1 cellular context compared by ENCODE assay signal in the genomic region with DNA sequence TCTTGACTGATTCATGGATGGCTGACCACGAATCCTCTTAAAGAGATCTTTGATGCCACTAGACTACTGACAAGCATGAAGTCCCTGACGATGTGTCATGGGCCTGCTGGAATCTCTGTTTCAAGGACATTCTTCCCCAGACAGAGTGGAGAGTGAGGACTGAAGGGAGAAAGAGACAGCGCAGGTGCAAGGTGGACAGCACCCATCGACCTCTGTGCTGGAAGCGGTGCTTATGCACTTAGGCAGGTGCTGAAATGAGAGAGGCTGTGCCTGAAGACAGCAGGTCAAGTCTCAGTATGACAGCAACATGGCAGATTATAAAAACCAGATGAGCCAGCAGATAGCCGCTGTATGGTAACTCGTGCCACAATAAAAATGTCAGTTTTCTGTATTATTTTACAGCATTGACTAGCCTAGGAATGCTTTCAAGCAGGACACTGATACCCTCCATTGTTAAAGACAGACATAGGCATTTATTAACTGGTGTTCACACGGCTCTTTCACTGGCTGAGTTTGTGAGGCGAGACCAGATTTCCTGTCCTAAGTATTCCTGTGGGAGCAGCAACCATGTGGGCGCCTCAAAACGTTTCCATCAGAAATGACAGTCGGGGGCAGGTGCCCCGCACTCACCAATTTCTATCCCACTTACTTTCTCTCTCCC.
TF ChIP-seq lines count a peak whose summit lies in the region.

No MANE protein-coding gene starts in this region.

TF ChIP-seq in HEK293, 187 proteins besides CTCF, POLR2A, EP300 and RAD21 (continued from another document):
- 0 out of 2 replicates have a peak, but pooled peaks have one; percentile 22 for TF ChIP-seq ZNF600 (tag by site-specific recombination; IDR thresholded peaks at IDR 0.05)
